8 cellular contexts compared by ENCODE assay signal in genomic region chr4:337143-337931, GRCh38. TPM values are rescaled to one million over a fixed set of nuclear protein-coding genes. Genes with fewer than 3 reads are reported as not detected.
DNase-seq lines count a peak whose midpoint lies in the region; ATAC-seq and TF ChIP-seq lines count a peak whose summit lies in the region.

Gene ZNF141, plus strand, starts transcription at chr4:337814. Its CDS starts 170 bp downstream, at chr4:337984.

- TF ChIP-seq POLR2A in prostate gland (IDR thresholded peaks at IDR 0.05), result peak; percentile 57

- TF ChIP-seq CTCF in left ventricle myocardium inferior (IDR thresholded peaks at IDR 0.05; ENCODE audit: borderline replicate concordance), result no peak
- peak in 1 of 4 experiments; percentile 4 for TF ChIP-seq CTCF in prostate gland (IDR thresholded peaks at IDR 0.05)

- DNase-seq in GM04504 (ENCODE audit: low read depth), result peak; percentile 96
- peak; percentile 96 to 99 (median 98) for DNase-seq in NCI-H1417 (lab: John Stamatoyannopoulos, UW)
- DNase-seq in T-helper 17 cell, result peak; percentile 69 to 80 (median 79)
- peak; percentile 96 for DNase-seq in left ventricle myocardium inferior
- DNase-seq in prostate gland (ENCODE audit: low spot score), result peak; percentile 98
- DNase-seq in ureter (ENCODE audit: low spot score), result peak; percentile 98

- H3K9me3 ChIP-seq in T-helper 17 cell (ENCODE audit: control insufficient read depth, low read length, poor library complexity, severe bottlenecking) (peaks cover 12% of the 10 kb centered on the region), left ventricle myocardium inferior (replicated peaks) (peaks cover 20% of the 10 kb centered on the region), prostate gland (no peaks in the 10 kb centered on the region)

- H3K36me3 Mint-ChIP-seq in T-helper 17 cell (ENCODE audit: low read depth), result peaks cover 7% of the 10 kb centered on the region

- WGBS in prostate gland, result under 1% methylated on average over 51 of the region's 59 CpGs

- peak within 1 kb of the TSS; percentile 98 for H3K4me3 ChIP-seq in left ventricle myocardium inferior
- peak within 1 kb of the TSS; percentile 82 to 83 for H3K4me3 ChIP-seq in prostate gland

- ATAC-seq in HG02571 (IDR thresholded peaks at IDR 0.05; ENCODE audit: unreplicated experiment) (peak; percentile 96), T-helper 17 cell (peak; percentile 91)

- H3K27me3 ChIP-seq in left ventricle myocardium inferior (ENCODE audit: low read depth), result no peaks in the 10 kb centered on the region
- no peaks in the 10 kb centered on the region for H3K27me3 ChIP-seq in prostate gland (replicated peaks; ENCODE audit: insufficient read depth)

- H3K27me3 Mint-ChIP-seq in T-helper 17 cell, result no peaks in the 10 kb centered on the region

- H3K4me1 ChIP-seq in left ventricle myocardium inferior (peaks cover 58% of the 10 kb centered on the region), prostate gland (replicated peaks) (no peaks in the 10 kb centered on the region)

- peaks cover 13% of the 10 kb centered on the region for H3K36me3 ChIP-seq in left ventricle myocardium inferior
- H3K36me3 ChIP-seq in prostate gland, result no peaks in the 10 kb centered on the region

- H3K27ac Mint-ChIP-seq in T-helper 17 cell, result peak within 1 kb of the TSS; percentile 94

- intact Hi-C loops in left ventricle myocardium inferior (cut with micrococcal nuclease) (no loop called here), prostate gland (cut with DNase I) (loop anchor here (10.0 kb wide), 1 partner anchor 337 kb away; the partner anchor contains the start of genes ATP5ME and MYL5)

- peak within 1 kb of the TSS; percentile 89 for H3K27ac ChIP-seq in angular gyrus (ENCODE audit: low read depth, low read length)
- peak within 1 kb of the TSS; percentile 99 for H3K27ac ChIP-seq in left ventricle myocardium inferior (replicated peaks)
- peak within 1 kb of the TSS; percentile 89 to 91 for H3K27ac ChIP-seq in prostate gland

- peaks cover 4% of the 10 kb centered on the region for H3K4me1 Mint-ChIP-seq in T-helper 17 cell

- peak within 1 kb of the TSS; percentile 96 for H3K4me3 Mint-ChIP-seq in T-helper 17 cell

RNA-seq across cellular contexts. Expression of gene ZNF141, which starts in this region (rescaled TPM):
- total RNA-seq in T-helper 17 cell (10 to 100 TPM; 12.8 to 16.5 TPM), left ventricle myocardium inferior (8.2 TPM), prostate gland (10 to 100 TPM; 17.2 to 32.2 TPM), ureter (38.7 TPM)

Comparison
In these comparisons a context has a peak if more than half of its experiments do, and no peak if none do; other contexts are left out.
1. Peak in every context shown above with its lines: DNase-seq, ATAC-seq, H3K4me3 ChIP-seq and H3K27ac ChIP-seq.